ENCODE assay signal across 8 cellular contexts in genomic region chr14:99684356-99684952, GRCh38. TPM values are rescaled to one million over a fixed set of nuclear protein-coding genes. Genes with fewer than 3 reads are reported as not detected.
DNase-seq lines count a peak whose midpoint lies in the region; ATAC-seq, FAIRE-seq and TF ChIP-seq lines count a peak whose summit lies in the region.

No MANE protein-coding gene starts in this region.

- no peaks in the 10 kb centered on the region for H3F3A ChIP-seq in neural cell (ENCODE audit: insufficient read depth, low read length, poor library complexity, severe bottlenecking)

- no peaks in the 10 kb centered on the region for H3K79me2 ChIP-seq in neural cell (replicated peaks; ENCODE audit: insufficient read depth, low read length)

- TF ChIP-seq EP300 in neural cell (conservative IDR thresholded peaks at IDR 0.05; ENCODE audit: poor library complexity, severe bottlenecking): no peak

- no peak for FAIRE-seq in bronchial epithelial cell (lab: Jason Lieb, UNC)

- peak; percentile 25 for ATAC-seq in HG03342 (IDR thresholded peaks at IDR 0.05; ENCODE audit: unreplicated experiment)

- peak; percentile 7 for DNase-seq in stimulated activated CD4-positive, alpha-beta T cell treated with anti-CD3 and anti-CD28 coated beads, Interleukin-1b, Interleukin-23, amount 100 ng/mL, for 48 hours
- DNase-seq in stimulated activated CD4-positive, alpha-beta T cell treated with anti-CD3 and anti-CD28 coated beads, Interleukin-12 subunit alpha, Interleukin-12 subunit beta, amount 100 ng/mL, for 4 hours: no peak
- DNase-seq in bronchial epithelial cell (ENCODE audit: low read depth) (no peak), DMS114 treated with DMSO at 0.1 percent for 48 hours (lab: John Stamatoyannopoulos, UW; ENCODE audit: unreplicated experiment) (no peak), NCI-H526 treated with DMSO at 0.1 percent for 48 hours (lab: John Stamatoyannopoulos, UW) (no peak), NCI-H2196 (lab: John Stamatoyannopoulos, UW; ENCODE audit: unreplicated experiment) (no peak)

- peak overlapping the region; percentile 46 for H3K4me3 ChIP-seq in bronchial epithelial cell (ENCODE audit: low read depth, low read length)
- H3K4me3 ChIP-seq in neural cell (ENCODE audit: low read length): peak overlapping the region; percentile 69

- peaks cover 5% of the 10 kb centered on the region for H3K27me3 ChIP-seq in bronchial epithelial cell (ENCODE audit: control insufficient read depth, insufficient read depth, low read length)
- H3K27me3 ChIP-seq in neural cell (ENCODE audit: insufficient read depth, low read depth, low read length): no peaks in the 10 kb centered on the region

- no peaks in the 10 kb centered on the region for H4K20me1 ChIP-seq in neural cell (ENCODE audit: insufficient read depth)

- H3K4me2 ChIP-seq in neural cell (ENCODE audit: low read length): peak overlapping the region; percentile 32

- TF ChIP-seq RAD21 in neural cell (conservative IDR thresholded peaks at IDR 0.05): no peak

- TF ChIP-seq CTCF in bronchial epithelial cell (IDR thresholded peaks at IDR 0.05; ENCODE audit: insufficient read depth, low read length, severe bottlenecking) (no peak), neural cell (IDR thresholded peaks at IDR 0.05; ENCODE audit: poor library complexity, severe bottlenecking) (peak; percentile 11)

- H3K9ac ChIP-seq in neural cell (ENCODE audit: low read length): peak overlapping the region; percentile 65

- no peaks in the 10 kb centered on the region for H3K36me3 ChIP-seq in bronchial epithelial cell (ENCODE audit: control insufficient read depth, insufficient read depth, low read length)
- no peaks in the 10 kb centered on the region for H3K36me3 ChIP-seq in neural cell (ENCODE audit: insufficient read depth, low read length)

- H2AFZ ChIP-seq in neural cell (ENCODE audit: low read depth, low read length): peak overlapping the region; percentile 1

- H3K9me2 ChIP-seq in neural cell (ENCODE audit: insufficient read depth, low read length): no peaks in the 10 kb centered on the region

- no peak overlapping the region for H3K27ac ChIP-seq in neural cell (ENCODE audit: low read length)

- H3K9me3 ChIP-seq in neural cell (ENCODE audit: low read length): no peaks in the 10 kb centered on the region

TF ChIP-seq in neural cell, 6 proteins besides CTCF, POLR2A, EP300 and RAD21:
- TF ChIP-seq MXI1 (conservative IDR thresholded peaks at IDR 0.05; ENCODE audit: poor library complexity, severe bottlenecking): peak; percentile 13
- no peak for TF ChIP-seq POLR2AphosphoS5 (IDR thresholded peaks at IDR 0.05)

RNA-seq across cellular contexts. Expression of gene CYP46A1, which starts 0.4 kb away (rescaled TPM):
- 0.13 TPM in 1 of 2 replicates, not detected in the other for total RNA-seq in bronchial epithelial cell
- 5.4 and 15.1 TPM in 2 replicates for polyA plus RNA-seq in neural cell
- 6.0 and 7.5 TPM in 2 replicates for polyA minus RNA-seq in neural cell

RNA-seq across cellular contexts. Expression of gene HHIPL1, which starts 39.5 kb away (rescaled TPM):
- 0.53 and 1.2 TPM in 2 replicates for total RNA-seq in bronchial epithelial cell
- polyA plus RNA-seq in neural cell: 0.04 and 0.47 TPM in 2 replicates
- polyA minus RNA-seq in neural cell: 0.93 and 1.2 TPM in 2 replicates
